13 cellular contexts compared by ENCODE assay signal in genomic region chr10:91643700-91644099, GRCh38. TPM values are rescaled to one million over a fixed set of nuclear protein-coding genes. Genes with fewer than 3 reads are reported as not detected.
DNase-seq lines count a peak whose midpoint lies in the region; ATAC-seq and TF ChIP-seq lines count a peak whose summit lies in the region.
"Had no signal": no experiment of that assay in that cellular context is flagged by ENCODE, and none has a peak within 500 bp of the region (broad histone marks: within the 10 kb centered on the region; RNA-seq: fewer than 3 reads in every experiment).

No MANE protein-coding gene starts in this region.

- no peak overlapping the region for H3K4me2 ChIP-seq in smooth muscle cell

- ATAC-seq in SK-N-SH treated with all-trans-retinoic acid at 6 μM for 48 hours (peak; percentile 74), gastroesophageal sphincter (no peak), GM21786 (IDR thresholded peaks at IDR 0.05; ENCODE audit: unreplicated experiment) (no peak), left colon (no peak)
- ATAC-seq: left lung had no signal

- H3K79me2 ChIP-seq in smooth muscle cell (ENCODE audit: low read depth): no peaks in the 10 kb centered on the region

- H3K27ac ChIP-seq in gastroesophageal sphincter (peak overlapping the region; percentile 25 to 62 (median 52)), smooth muscle cell (ENCODE audit: low read depth) (no peak overlapping the region)
- H3K27ac ChIP-seq: left lung, VCaP had no signal

- H3K36me3 ChIP-seq in gastroesophageal sphincter (no peaks in the 10 kb centered on the region), smooth muscle cell (ENCODE audit: low read depth) (no peaks in the 10 kb centered on the region)
- H3K36me3 ChIP-seq: left lung, sigmoid colon had no signal

- H2AFZ ChIP-seq in smooth muscle cell (ENCODE audit: low read depth): no peak overlapping the region

- WGBS in gastroesophageal sphincter (ENCODE audit: low coverage in 1 of 2), 2 donors: 70 to 89% methylated on average over 3 of the region's 5 CpGs
- WGBS in smooth muscle cell (ENCODE audit: low lambda C conversion rate): 72% methylated on average over 5 of the region's 5 CpGs

- intact Hi-C loops in left colon (cut with DNase I, micrococcal nuclease): loop anchor here in 1 of 2 donors (5.0 kb wide), 1 partner anchor 256 kb away; no protein-coding TSS in a partner anchor

- H4K20me1 ChIP-seq in smooth muscle cell (ENCODE audit: low read depth): no peaks in the 10 kb centered on the region

- DNase-seq in NCI-H526 (lab: John Stamatoyannopoulos, UW): peak; percentile 1 to 31
- DNase-seq in NCI-H526 treated with DMSO at 0.1 percent for 48 hours (lab: John Stamatoyannopoulos, UW): no peak
- DNase-seq in smooth muscle cell (lab: John Stamatoyannopoulos, UW; ENCODE audit: unreplicated experiment): no peak
- DNase-seq in activated T-cell treated with anti-CD3 and anti-CD28 coated beads, Interleukin-2, amount 50 U/mL, for 1 hour: no peak
- DNase-seq in left colon: no peak
- DNase-seq: activated gamma-delta T cell treated with Interleukin-2 at 50 U/mL for 16 hours; left lung; sigmoid colon; stimulated activated CD8-positive, alpha-beta memory T cell treated with anti-CD3 and anti-CD28 coated beads, Interleukin-4, amount 100 ng/mL, for 48 hours had no signal

- H3K27me3 ChIP-seq in gastroesophageal sphincter (no peaks in the 10 kb centered on the region), smooth muscle cell (ENCODE audit: low read depth) (no peaks in the 10 kb centered on the region)
- H3K27me3 ChIP-seq: left lung, sigmoid colon had no signal

- H3K4me1 ChIP-seq in gastroesophageal sphincter (peaks cover 0 to 13% (median 0%) of the 10 kb centered on the region in 3 donors), smooth muscle cell (ENCODE audit: low read depth) (no peaks in the 10 kb centered on the region)
- H3K4me1 ChIP-seq: left lung, sigmoid colon had no signal

- TF ChIP-seq EP300 in gastroesophageal sphincter (IDR thresholded peaks at IDR 0.05): no peak

- no peak overlapping the region for H3K9ac ChIP-seq in smooth muscle cell (ENCODE audit: low read depth)

- no peaks in the 10 kb centered on the region for H3K9me3 ChIP-seq in gastroesophageal sphincter
- H3K9me3 ChIP-seq in smooth muscle cell (replicated peaks; ENCODE audit: low read depth): no peaks in the 10 kb centered on the region
- H3K9me3 ChIP-seq: left lung, sigmoid colon had no signal

- H3K4me3 ChIP-seq in gastroesophageal sphincter: no peak overlapping the region
- no peak overlapping the region for H3K4me3 ChIP-seq in smooth muscle cell
- H3K4me3 ChIP-seq: left lung, sigmoid colon had no signal

- peak in 1 of 4 experiments; percentile 33 for TF ChIP-seq CTCF in gastroesophageal sphincter (IDR thresholded peaks at IDR 0.05)
- peak; percentile 37 for TF ChIP-seq CTCF in smooth muscle cell (IDR thresholded peaks at IDR 0.05; ENCODE audit: borderline replicate concordance, insufficient read depth, poor library complexity, severe bottlenecking)

- H3F3A ChIP-seq in smooth muscle cell (ENCODE audit: low read depth): no peaks in the 10 kb centered on the region

- TF ChIP-seq POLR2A in gastroesophageal sphincter (IDR thresholded peaks at IDR 0.05): no peak

TF ChIP-seq in SK-N-SH treated with all-trans-retinoic acid at 6 μM for 48 hours, 23 proteins besides CTCF, POLR2A, EP300 and RAD21:
- TF ChIP-seq RARB (CRISPR knock-in tag; IDR thresholded peaks at IDR 0.05): no peak

RNA-seq across cellular contexts. Expression of gene PPP1R3C, which starts 10.8 kb away (rescaled TPM):
- total RNA-seq in gastroesophageal sphincter (100 to 1,000 TPM in 2 of 4 donors, 10 to 100 TPM in 2; 83.3 to 162 (median 96.2) TPM), smooth muscle cell (31.6 and 42.1 TPM in 2 replicates), left colon (1 to 10 TPM in 1 of 2 donors, under 1 TPM in 1; 0.64 to 8.4 TPM)
- 14.4 and 18.2 TPM in 2 replicates for polyA plus RNA-seq in smooth muscle cell

Comparison
In these comparisons a context has a peak if more than half of its experiments do, and no peak if none do; other contexts are left out.
1. DNase-seq: peak in NCI-H526 (2 of 2); none in NCI-H526 treated with DMSO at 0.1 percent for 48 hours (single experiment), smooth muscle cell (single experiment), activated T-cell treated with anti-CD3 and anti-CD28 coated beads, Interleukin-2, amount 50 U/mL, for 1 hour (single experiment) and left colon (0 of 2).